Comparison of ENCODE assay signal across 1 cellular context in genomic region chr4:112170451-112170993, GRCh38.
TF ChIP-seq lines count a peak whose summit lies in the region.

No MANE protein-coding gene starts in this region.

TF ChIP-seq in K562, 482 proteins besides CTCF, POLR2A, EP300 and RAD21 (continued from another document and continues in another):
- TF ChIP-seq BRF1 (IDR thresholded peaks at IDR 0.05; ENCODE audit: borderline replicate concordance, extremely low read depth, insufficient read length) (no peak), ARID3B (CRISPR knock-in tag; IDR thresholded peaks at IDR 0.05; ENCODE audit: borderline replicate concordance) (no peak), ZNF277 (CRISPR knock-in tag; IDR thresholded peaks at IDR 0.05; ENCODE audit: borderline replicate concordance) (no peak), MTA2 (IDR thresholded peaks at IDR 0.05; ENCODE audit: low read depth) (no peak), MTF1 (CRISPR knock-in tag; IDR thresholded peaks at IDR 0.05; ENCODE audit: borderline replicate concordance) (no peak), ZNF696 (CRISPR knock-in tag; conservative IDR thresholded peaks at IDR 0.05) (no peak), CBX2 (IDR thresholded peaks at IDR 0.05; ENCODE audit: insufficient read depth, low read length, poor library complexity, severe bottlenecking) (no peak), ZNF197 (CRISPR knock-in tag; IDR thresholded peaks at IDR 0.05; ENCODE audit: low read depth) (no peak), TSC22D4 (tag; IDR thresholded peaks at IDR 0.05) (no peak), HNRNPH1 (optimal IDR thresholded peaks at IDR 0.05; ENCODE audit: low read depth, low read length) (no peak), ZNF311 (CRISPR knock-in tag; IDR thresholded peaks at IDR 0.05) (no peak), FOS (IDR thresholded peaks at IDR 0.05; ENCODE audit: extremely low read depth, insufficient read length) (peak; percentile 63), SMARCA5 (IDR thresholded peaks at IDR 0.05) (no peak), TFAM (CRISPR knock-in tag; conservative IDR thresholded peaks at IDR 0.05) (no peak), ZBTB8A (IDR thresholded peaks at IDR 0.05; ENCODE audit: partially characterized antibody) (no peak), E2F4 (CRISPR knock-in tag; IDR thresholded peaks at IDR 0.05; ENCODE audit: low read depth) (no peak), MCM3 (IDR thresholded peaks at IDR 0.05) (no peak), SFPQ (IDR thresholded peaks at IDR 0.05; ENCODE audit: low read depth, low read length) (no peak), MIER1 (IDR thresholded peaks at IDR 0.05; ENCODE audit: low read depth) (no peak), EHMT2 (IDR thresholded peaks at IDR 0.05) (no peak; the same call in 1 of the 2 replicates), NFRKB (IDR thresholded peaks at IDR 0.05; ENCODE audit: low read depth) (peak; percentile 87), ZNF224 (CRISPR knock-in tag; IDR thresholded peaks at IDR 0.05) (no peak), E2F6 (IDR thresholded peaks at IDR 0.05; ENCODE audit: borderline replicate concordance in 1 of 2, extremely low read depth in 1 of 2, insufficient read depth in 1 of 2, insufficient read length in 1 of 2, low read depth in 1 of 2, low read length in 1 of 2, poor library complexity in 1 of 2, severe bottlenecking in 1 of 2) (peak in 1 of 2 experiments; percentile 16), PRPF4 (IDR thresholded peaks at IDR 0.05; ENCODE audit: insufficient read depth, low read depth, low read length, poor library complexity, severe bottlenecking) (no peak), CEBPB (tag; IDR thresholded peaks at IDR 0.05) (peak; percentile 95), ZBTB49 (CRISPR knock-in tag; IDR thresholded peaks at IDR 0.05; ENCODE audit: borderline replicate concordance) (no peak), E2F3 (CRISPR knock-in tag; IDR thresholded peaks at IDR 0.05) (no peak), BRF2 (IDR thresholded peaks at IDR 0.05; ENCODE audit: borderline replicate concordance, insufficient read depth, insufficient read length) (no peak), NBN (IDR thresholded peaks at IDR 0.05; ENCODE audit: low read depth) (0 out of 2 replicates have a peak, but pooled peaks have one; percentile 54), ZNF280A (IDR thresholded peaks at IDR 0.05; ENCODE audit: low read depth, partially characterized antibody) (no peak), DACH1 (IDR thresholded peaks at IDR 0.05; ENCODE audit: partially characterized antibody) (peak; percentile 73), CBX8 (IDR thresholded peaks at IDR 0.05; ENCODE audit: borderline replicate concordance, extremely low read depth, low read depth, low read length, poor library complexity, severe bottlenecking) (no peak), STAG1 (CRISPR knock-in tag; IDR thresholded peaks at IDR 0.05; ENCODE audit: borderline replicate concordance) (no peak)
- TF ChIP-seq, protein P1, sequence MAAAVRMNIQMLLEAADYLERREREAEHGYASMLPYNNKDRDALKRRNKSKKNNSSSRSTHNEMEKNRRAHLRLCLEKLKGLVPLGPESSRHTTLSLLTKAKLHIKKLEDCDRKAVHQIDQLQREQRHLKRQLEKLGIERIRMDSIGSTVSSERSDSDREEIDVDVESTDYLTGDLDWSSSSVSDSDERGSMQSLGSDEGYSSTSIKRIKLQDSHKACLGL (CRISPR knock-in tag; IDR thresholded peaks at IDR 0.05; ENCODE audit: borderline replicate concordance, poor library complexity, severe bottlenecking), result no peak
- TF ChIP-seq, protein P2, sequence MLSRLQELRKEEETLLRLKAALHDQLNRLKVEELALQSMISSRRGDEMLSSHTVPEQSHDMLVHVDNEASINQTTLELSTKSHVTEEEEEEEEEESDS (CRISPR knock-in tag; IDR thresholded peaks at IDR 0.05), result no peak
- TF ChIP-seq, protein P3, sequence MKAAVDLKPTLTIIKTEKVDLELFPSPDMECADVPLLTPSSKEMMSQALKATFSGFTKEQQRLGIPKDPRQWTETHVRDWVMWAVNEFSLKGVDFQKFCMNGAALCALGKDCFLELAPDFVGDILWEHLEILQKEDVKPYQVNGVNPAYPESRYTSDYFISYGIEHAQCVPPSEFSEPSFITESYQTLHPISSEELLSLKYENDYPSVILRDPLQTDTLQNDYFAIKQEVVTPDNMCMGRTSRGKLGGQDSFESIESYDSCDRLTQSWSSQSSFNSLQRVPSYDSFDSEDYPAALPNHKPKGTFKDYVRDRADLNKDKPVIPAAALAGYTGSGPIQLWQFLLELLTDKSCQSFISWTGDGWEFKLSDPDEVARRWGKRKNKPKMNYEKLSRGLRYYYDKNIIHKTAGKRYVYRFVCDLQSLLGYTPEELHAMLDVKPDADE (conservative IDR thresholded peaks at IDR 0.05; ENCODE audit: control insufficient read depth, low read depth, low read length), result no peak
- TF ChIP-seq, protein P4, sequence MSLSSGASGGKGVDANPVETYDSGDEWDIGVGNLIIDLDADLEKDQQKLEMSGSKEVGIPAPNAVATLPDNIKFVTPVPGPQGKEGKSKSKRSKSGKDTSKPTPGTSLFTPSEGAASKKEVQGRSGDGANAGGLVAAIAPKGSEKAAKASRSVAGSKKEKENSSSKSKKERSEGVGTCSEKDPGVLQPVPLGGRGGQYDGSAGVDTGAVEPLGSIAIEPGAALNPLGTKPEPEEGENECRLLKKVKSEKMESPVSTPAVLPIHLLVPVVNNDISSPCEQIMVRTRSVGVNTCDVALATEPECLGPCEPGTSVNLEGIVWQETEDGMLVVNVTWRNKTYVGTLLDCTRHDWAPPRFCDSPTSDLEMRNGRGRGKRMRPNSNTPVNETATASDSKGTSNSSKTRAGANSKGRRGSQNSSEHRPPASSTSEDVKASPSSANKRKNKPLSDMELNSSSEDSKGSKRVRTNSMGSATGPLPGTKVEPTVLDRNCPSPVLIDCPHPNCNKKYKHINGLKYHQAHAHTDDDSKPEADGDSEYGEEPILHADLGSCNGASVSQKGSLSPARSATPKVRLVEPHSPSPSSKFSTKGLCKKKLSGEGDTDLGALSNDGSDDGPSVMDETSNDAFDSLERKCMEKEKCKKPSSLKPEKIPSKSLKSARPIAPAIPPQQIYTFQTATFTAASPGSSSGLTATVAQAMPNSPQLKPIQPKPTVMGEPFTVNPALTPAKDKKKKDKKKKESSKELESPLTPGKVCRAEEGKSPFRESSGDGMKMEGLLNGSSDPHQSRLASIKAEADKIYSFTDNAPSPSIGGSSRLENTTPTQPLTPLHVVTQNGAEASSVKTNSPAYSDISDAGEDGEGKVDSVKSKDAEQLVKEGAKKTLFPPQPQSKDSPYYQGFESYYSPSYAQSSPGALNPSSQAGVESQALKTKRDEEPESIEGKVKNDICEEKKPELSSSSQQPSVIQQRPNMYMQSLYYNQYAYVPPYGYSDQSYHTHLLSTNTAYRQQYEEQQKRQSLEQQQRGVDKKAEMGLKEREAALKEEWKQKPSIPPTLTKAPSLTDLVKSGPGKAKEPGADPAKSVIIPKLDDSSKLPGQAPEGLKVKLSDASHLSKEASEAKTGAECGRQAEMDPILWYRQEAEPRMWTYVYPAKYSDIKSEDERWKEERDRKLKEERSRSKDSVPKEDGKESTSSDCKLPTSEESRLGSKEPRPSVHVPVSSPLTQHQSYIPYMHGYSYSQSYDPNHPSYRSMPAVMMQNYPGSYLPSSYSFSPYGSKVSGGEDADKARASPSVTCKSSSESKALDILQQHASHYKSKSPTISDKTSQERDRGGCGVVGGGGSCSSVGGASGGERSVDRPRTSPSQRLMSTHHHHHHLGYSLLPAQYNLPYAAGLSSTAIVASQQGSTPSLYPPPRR (CRISPR knock-in tag; IDR thresholded peaks at IDR 0.05; ENCODE audit: borderline replicate concordance), result no peak
- TF ChIP-seq, protein P5, sequence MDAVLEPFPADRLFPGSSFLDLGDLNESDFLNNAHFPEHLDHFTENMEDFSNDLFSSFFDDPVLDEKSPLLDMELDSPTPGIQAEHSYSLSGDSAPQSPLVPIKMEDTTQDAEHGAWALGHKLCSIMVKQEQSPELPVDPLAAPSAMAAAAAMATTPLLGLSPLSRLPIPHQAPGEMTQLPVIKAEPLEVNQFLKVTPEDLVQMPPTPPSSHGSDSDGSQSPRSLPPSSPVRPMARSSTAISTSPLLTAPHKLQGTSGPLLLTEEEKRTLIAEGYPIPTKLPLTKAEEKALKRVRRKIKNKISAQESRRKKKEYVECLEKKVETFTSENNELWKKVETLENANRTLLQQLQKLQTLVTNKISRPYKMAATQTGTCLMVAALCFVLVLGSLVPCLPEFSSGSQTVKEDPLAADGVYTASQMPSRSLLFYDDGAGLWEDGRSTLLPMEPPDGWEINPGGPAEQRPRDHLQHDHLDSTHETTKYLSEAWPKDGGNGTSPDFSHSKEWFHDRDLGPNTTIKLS (IDR thresholded peaks at IDR 0.05; ENCODE audit: borderline replicate concordance, low read depth), result no peak
